In genomic region chr14:68791078-68791983, GRCh38 we compare ENCODE assay signal across 8 cellular contexts. TPM values are rescaled to one million over a fixed set of nuclear protein-coding genes. Genes with fewer than 3 reads are reported as not detected.
DNase-seq lines count a peak whose midpoint lies in the region; ATAC-seq lines count a peak whose summit lies in the region.

No MANE protein-coding gene starts in this region.

- H3K9ac ChIP-seq in subcutaneous abdominal adipose tissue (ENCODE audit: low read length in 5 of 5) = peak overlapping the region; percentile 71 to 99 (median 99)

- no peaks in the 10 kb centered on the region for H3K9me3 ChIP-seq in CD4-positive, alpha-beta memory T cell (ENCODE audit: control insufficient read depth in 1 of 2, low read length in 2 of 2)
- no peaks in the 10 kb centered on the region for H3K9me3 ChIP-seq in subcutaneous abdominal adipose tissue (ENCODE audit: control insufficient read depth in 5 of 5, low read length in 5 of 5)

- H3K9me3 Mint-ChIP-seq in CD4-positive, alpha-beta memory T cell = peaks cover 0 to 16% (median 0%) of the 10 kb centered on the region in 8 donors
- H3K9me3 Mint-ChIP-seq in IgD-negative memory B cell = no peaks in the 10 kb centered on the region

- H3K4me3 ChIP-seq in CD4-positive, alpha-beta memory T cell (ENCODE audit: low read length in 2 of 2) = peak overlapping the region; percentile 98 to 100
- H3K4me3 ChIP-seq in subcutaneous abdominal adipose tissue (ENCODE audit: low read depth in 1 of 5, low read length in 5 of 5) = peak overlapping the region; percentile 97 to 100 (median 100)

- H3K27me3 Mint-ChIP-seq in CD4-positive, alpha-beta memory T cell = peaks cover 0 to 8% of the 10 kb centered on the region in 2 donors
- peaks cover 1% of the 10 kb centered on the region for H3K27me3 Mint-ChIP-seq in IgD-negative memory B cell

- H3K4me3 Mint-ChIP-seq in CD4-positive, alpha-beta memory T cell = peak overlapping the region; percentile 88 to 100 (median 94)
- H3K4me3 Mint-ChIP-seq in IgD-negative memory B cell = peak overlapping the region; percentile 95 to 99 (median 98)

- CTCF ChIA-PET in CD4-positive, alpha-beta memory T cell (lab: Charles Lee; ENCODE audit: partially characterized antibody) = interaction anchor here (1.1 to 14.8 kb wide), 14 partner anchors 11 to 542 kb away, joined by 3 to 238 read pairs (median 8); no protein-coding TSS in a partner anchor

- H3K4me1 Mint-ChIP-seq in CD4-positive, alpha-beta memory T cell = peaks cover 29 to 83% (median 43%) of the 10 kb centered on the region in 4 donors
- peaks cover 25 to 39% (median 34%) of the 10 kb centered on the region in 3 donors for H3K4me1 Mint-ChIP-seq in IgD-negative memory B cell

- ATAC-seq in GM21737 (IDR thresholded peaks at IDR 0.05; ENCODE audit: unreplicated experiment) = no peak

- peaks cover 34% of the 10 kb centered on the region for H3K4me1 ChIP-seq in CD4-positive, alpha-beta memory T cell (ENCODE audit: insufficient read depth, low read length)
- peaks cover under 1 to 50% (median 48%) of the 10 kb centered on the region in 5 donors for H3K4me1 ChIP-seq in subcutaneous abdominal adipose tissue (ENCODE audit: control insufficient read depth in 5 of 5, insufficient read depth in 5 of 5, low read length in 5 of 5)

- peaks cover 26% of the 10 kb centered on the region for H3K36me3 ChIP-seq in CD4-positive, alpha-beta memory T cell (ENCODE audit: insufficient read depth, low read length)
- H3K36me3 ChIP-seq in subcutaneous abdominal adipose tissue (ENCODE audit: control insufficient read depth in 5 of 5, insufficient read depth in 5 of 5, low read length in 5 of 5) = peaks cover 6 to 46% (median 34%) of the 10 kb centered on the region in 5 donors

- no peaks in the 10 kb centered on the region for H3K27me3 ChIP-seq in CD4-positive, alpha-beta memory T cell (ENCODE audit: insufficient read depth, low read length)
- H3K27me3 ChIP-seq in layer of hippocampus (ENCODE audit: control insufficient read depth, insufficient read depth, low read length) (peaks cover 3% of the 10 kb centered on the region), subcutaneous abdominal adipose tissue (ENCODE audit: control insufficient read depth in 5 of 5, insufficient read depth in 4 of 5, low read length in 5 of 5) (no peaks in the 10 kb centered on the region)

- H3K27ac Mint-ChIP-seq in CD4-positive, alpha-beta memory T cell = peak overlapping the region; percentile 99 to 100 (median 100)
- H3K27ac Mint-ChIP-seq in IgD-negative memory B cell = peak overlapping the region; percentile 96 to 100 (median 100)

- POLR2A ChIA-PET in CD4-positive, alpha-beta memory T cell (lab: Charles Lee; ENCODE audit: partially characterized antibody) = interaction anchor here (0.7 to 22.3 kb wide), 33 partner anchors 15 to 581 kb away, joined by 3 to 1973 read pairs (median 11); no protein-coding TSS in a partner anchor

- intact Hi-C loops in CD4-positive, alpha-beta memory T cell (cut with micrococcal nuclease) = loop anchor here (5.0 kb wide), 2 partner anchors 821 to 976 kb away; partner anchors contain the start of genes SRSF5 and SUSD6

- H3K36me3 Mint-ChIP-seq in CD4-positive, alpha-beta memory T cell = peaks cover 43 to 80% of the 10 kb centered on the region in 2 donors
- peaks cover 21% of the 10 kb centered on the region for H3K36me3 Mint-ChIP-seq in IgD-negative memory B cell

- peak overlapping the region; percentile 99 for H3K27ac ChIP-seq in CD4-positive, alpha-beta memory T cell (ENCODE audit: low read depth, low read length)
- peak overlapping the region; percentile 98 for H3K27ac ChIP-seq in layer of hippocampus (ENCODE audit: low read depth, low read length)
- H3K27ac ChIP-seq in subcutaneous abdominal adipose tissue (ENCODE audit: low read depth, low read length) = peak overlapping the region; percentile 100

- DNase-seq in CD4-positive, alpha-beta memory T cell = peak in 1 of 5 donors; percentile 58
- peak; percentile 72 for DNase-seq in astrocyte of the hippocampus (ENCODE audit: low read depth, low spot score)
- no peak for DNase-seq in superior temporal gyrus (ENCODE audit: extremely low spot score)
- DNase-seq in HuH-7.5 (ENCODE audit: low spot score) = no peak

RNA-seq across cellular contexts. Expression of gene ZFP36L1, which starts 1.5 kb away (rescaled TPM):
- total RNA-seq in CD4-positive, alpha-beta memory T cell = 100 to 1,000 TPM; 227 to 242 TPM
- 100 to 1,000 TPM in 1 of 2 donors, 10 to 100 TPM in 1; 60.3 to 127 TPM for polyA plus RNA-seq in CD4-positive, alpha-beta memory T cell
- 275 TPM for polyA plus RNA-seq in IgD-negative memory B cell
